21 cellular contexts compared by ENCODE assay signal in the genomic region with DNA sequence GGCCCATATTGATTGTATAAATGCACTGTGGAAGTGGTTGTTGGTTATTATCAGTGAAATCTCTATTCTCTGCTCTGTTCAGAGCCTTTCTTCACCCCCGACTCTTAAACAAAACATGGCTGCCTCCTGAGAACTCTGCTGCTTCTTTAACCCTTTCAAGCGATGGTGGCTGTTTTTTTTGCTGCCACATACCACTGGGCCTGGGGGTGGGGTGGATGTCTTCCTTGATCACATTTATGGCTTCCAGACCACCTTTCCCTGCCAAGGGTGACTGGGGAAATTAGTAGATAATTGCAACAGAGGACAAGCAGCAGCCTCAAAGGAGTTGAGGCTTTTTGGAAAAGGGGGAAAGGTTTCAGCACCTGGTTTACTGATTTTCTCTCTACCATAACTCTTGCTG.
"Had no signal": no experiment of that assay in that cellular context is flagged by ENCODE, and none has a peak within 500 bp of the region (broad histone marks: within the 10 kb centered on the region; RNA-seq: fewer than 3 reads in every experiment).

No MANE protein-coding gene starts in this region.

- H3K4me3 Mint-ChIP-seq: effector memory CD8-positive, alpha-beta T cell; natural killer cell; neural progenitor cell; stimulated activated naive B cell treated with anti-CD40 and anti-IgM and Interleukin-4, amounts not matched to agents 10 μg/mL and 1 μg/mL and 100 μg/mL, for 72 hours; stimulated activated naive CD8-positive, alpha-beta T cell treated with anti-CD3 and anti-CD28 coated beads, Interleukin-15, Interleukin-2, amounts not matched to agents 100 ng/mL and 50 ng/mL, for 24 hours had no signal

- H3K4me3 ChIP-seq: lower lobe of right lung, neural progenitor cell, right lobe of liver, transverse colon, upper lobe of right lung, uterus had no signal

- H2AFZ ChIP-seq: neural progenitor cell, parathyroid adenoma had no signal

- H3K9ac ChIP-seq: neural progenitor cell, parathyroid adenoma had no signal

- H3K27ac ChIP-seq: lower lobe of right lung, neural progenitor cell, parathyroid adenoma, right lobe of liver, transverse colon, upper lobe of right lung, uterus had no signal

- H3K9me3 Mint-ChIP-seq: effector memory CD8-positive, alpha-beta T cell; natural killer cell; neural progenitor cell; stimulated activated naive B cell treated with anti-CD40 and anti-IgM and Interleukin-4, amounts not matched to agents 10 μg/mL and 1 μg/mL and 100 μg/mL, for 72 hours; stimulated activated naive CD8-positive, alpha-beta T cell treated with anti-CD3 and anti-CD28 coated beads, Interleukin-15, Interleukin-2, amounts not matched to agents 100 ng/mL and 50 ng/mL, for 24 hours had no signal

- H3K27me3 ChIP-seq: neural progenitor cell, right lobe of liver, transverse colon, upper lobe of right lung, uterus had no signal

- H3K4me1 Mint-ChIP-seq: neural progenitor cell; stimulated activated naive B cell treated with anti-CD40 and anti-IgM and Interleukin-4, amounts not matched to agents 10 μg/mL and 1 μg/mL and 100 μg/mL, for 72 hours had no signal

- H3K27me3 Mint-ChIP-seq: effector memory CD8-positive, alpha-beta T cell; progenitor cell of endocrine pancreas; stimulated activated naive B cell treated with anti-CD40 and anti-IgM and Interleukin-4, amounts not matched to agents 10 μg/mL and 1 μg/mL and 100 μg/mL, for 72 hours; stimulated activated naive CD8-positive, alpha-beta T cell treated with anti-CD3 and anti-CD28 coated beads, Interleukin-15, Interleukin-2, amounts not matched to agents 100 ng/mL and 50 ng/mL, for 24 hours had no signal

- H3K36me3 ChIP-seq: uterus had no signal

- H3K4me2 ChIP-seq: neural progenitor cell had no signal

- H3K36me3 Mint-ChIP-seq: natural killer cell had no signal

- H3K4me1 ChIP-seq: lower lobe of right lung, neural progenitor cell, parathyroid adenoma, right lobe of liver, uterus had no signal

- FAIRE-seq: endometrium, frontal cortex, keratinocyte, small intestine had no signal

- H3K27ac Mint-ChIP-seq: effector memory CD8-positive, alpha-beta T cell; natural killer cell; neural progenitor cell; progenitor cell of endocrine pancreas; stimulated activated naive B cell treated with anti-CD40 and anti-IgM and Interleukin-4, amounts not matched to agents 10 μg/mL and 1 μg/mL and 100 μg/mL, for 72 hours; stimulated activated naive CD8-positive, alpha-beta T cell treated with anti-CD3 and anti-CD28 coated beads, Interleukin-15, Interleukin-2, amounts not matched to agents 100 ng/mL and 50 ng/mL, for 24 hours had no signal

- ATAC-seq: effector memory CD8-positive, alpha-beta T cell; left ventricle myocardium superior; lower lobe of right lung; natural killer cell; right lobe of liver; stimulated activated naive B cell treated with anti-CD40 and anti-IgM and Interleukin-4, amounts not matched to agents 10 μg/mL and 1 μg/mL and 100 μg/mL, for 72 hours; upper lobe of right lung had no signal

- H3K9me3 ChIP-seq: lower lobe of right lung, right lobe of liver, transverse colon, upper lobe of right lung, uterus had no signal

- DNase-seq: cortex of kidney; effector memory CD8-positive, alpha-beta T cell; hypothalamus; left ventricle myocardium superior; lower lobe of right lung; natural killer cell; right lobe of liver; stimulated activated CD4-positive, alpha-beta T cell treated with anti-CD3 and anti-CD28 coated beads, Interleukin-15, amount 100 ng/mL, for 24 hours; stimulated activated CD4-positive, alpha-beta T cell treated with anti-CD3 and anti-CD28 coated beads, Interleukin-2, amount 100 ng/mL, for 48 hours; stimulated activated naive B cell treated with anti-CD40 and anti-IgM and Interleukin-4, amounts not matched to agents 10 μg/mL and 1 μg/mL and 100 μg/mL, for 72 hours; transverse colon; upper lobe of right lung; uterus had no signal
